In genomic region chr13:43077906-43078305, GRCh38 we compare ENCODE assay signal across 27 cellular contexts. TPM values are rescaled to one million over a fixed set of nuclear protein-coding genes. Genes with fewer than 3 reads are reported as not detected.
DNase-seq lines count a peak whose midpoint lies in the region; ATAC-seq and TF ChIP-seq lines count a peak whose summit lies in the region.
"Had no signal": no experiment of that assay in that cellular context is flagged by ENCODE, and none has a peak within 500 bp of the region (broad histone marks: within the 10 kb centered on the region; RNA-seq: fewer than 3 reads in every experiment).

No MANE protein-coding gene starts in this region.

- CTCF ChIA-PET in HEK293 (lab: Yijun Ruan, JAX), result interaction anchor here (0.7 kb wide), 1 partner anchor 9 kb away, joined by 3 read pairs; no protein-coding TSS in a partner anchor

- no peak for TF ChIP-seq CTCF in HEK293 (tag by site-specific recombination; IDR thresholded peaks at IDR 0.05)
- TF ChIP-seq CTCF in fibroblast of pulmonary artery (IDR thresholded peaks at IDR 0.05; ENCODE audit: low read length, missing control alignments), result no peak
- no peak for TF ChIP-seq CTCF in osteocyte (IDR thresholded peaks at IDR 0.05)
- no peak for TF ChIP-seq CTCF in brain microvascular endothelial cell (IDR thresholded peaks at IDR 0.05; ENCODE audit: low read depth, low read length, missing control alignments)

- H3K27ac Mint-ChIP-seq in osteocyte (ENCODE audit: unreplicated experiment), result peak overlapping the region; percentile 51
- H3K27ac Mint-ChIP-seq: activated naive CD8-positive, alpha-beta T cell had no signal

- H3K27me3 ChIP-seq in right cardiac atrium (ENCODE audit: control insufficient read depth, insufficient read depth), result no peaks in the 10 kb centered on the region
- H3K27me3 ChIP-seq in brain microvascular endothelial cell (replicated peaks), result no peaks in the 10 kb centered on the region
- H3K27me3 ChIP-seq: esophagus muscularis mucosa, gastroesophageal sphincter, neutrophil, testis had no signal

- H3K4me3 Mint-ChIP-seq in osteocyte (ENCODE audit: unreplicated experiment), result no peak overlapping the region
- H3K4me3 Mint-ChIP-seq: activated naive CD8-positive, alpha-beta T cell had no signal

- in situ Hi-C loops in brain microvascular endothelial cell (cut with HindIII; ENCODE audit: low pct_ligation_motif_present, low sequenced_read_pairs), result no loop called here

- intact Hi-C loops in left ventricle myocardium superior (cut with micrococcal nuclease) (no loop called here), right cardiac atrium (cut with DNase I) (no loop called here)

- H3K4me1 Mint-ChIP-seq in osteocyte (ENCODE audit: unreplicated experiment), result peaks cover 23% of the 10 kb centered on the region

- H3K9me3 Mint-ChIP-seq in osteocyte (ENCODE audit: unreplicated experiment), result no peaks in the 10 kb centered on the region

- peaks cover 0 to 3% of the 10 kb centered on the region in 2 experiments; a peak in 1 of 3 replicates for H3K36me3 ChIP-seq in HEK293 (ENCODE audit: control insufficient read depth in 2 of 2, insufficient read depth in 1 of 2, low read length in 2 of 2)
- peaks cover 4% of the 10 kb centered on the region for H3K36me3 ChIP-seq in brain microvascular endothelial cell (replicated peaks)
- H3K36me3 ChIP-seq: neutrophil had no signal

- H3K36me3 Mint-ChIP-seq in osteocyte (ENCODE audit: unreplicated experiment), result peaks cover 15% of the 10 kb centered on the region

- 32% methylated on average over 4 of the region's 4 CpGs for WGBS in right cardiac atrium

- H3K27me3 Mint-ChIP-seq in osteocyte (ENCODE audit: unreplicated experiment), result no peaks in the 10 kb centered on the region
- H3K27me3 Mint-ChIP-seq: activated naive CD8-positive, alpha-beta T cell had no signal

- POLR2A ChIA-PET in HEK293 (lab: Yijun Ruan, JAX), result no interaction called here

- no peaks in the 10 kb centered on the region for H3K9me3 ChIP-seq in right cardiac atrium (ENCODE audit: control insufficient read depth, low read length)
- H3K9me3 ChIP-seq in HEK293 (ENCODE audit: control insufficient read depth, insufficient read depth, low read depth, low read length), result no peaks in the 10 kb centered on the region
- H3K9me3 ChIP-seq: esophagus muscularis mucosa, gastroesophageal sphincter, neutrophil, psoas muscle, testis had no signal

- peaks cover 5% of the 10 kb centered on the region for H3K4me1 ChIP-seq in right cardiac atrium (ENCODE audit: control insufficient read depth, insufficient read depth, low read length)
- no peaks in the 10 kb centered on the region for H3K4me1 ChIP-seq in HEK293 (ENCODE audit: control insufficient read depth, insufficient read depth, low read length)
- H3K4me1 ChIP-seq: psoas muscle had no signal

- ATAC-seq in left ventricle myocardium superior (peak; percentile 54), right cardiac atrium (no peak)
- ATAC-seq: gastroesophageal sphincter, Panc1, psoas muscle had no signal

- H3K27ac ChIP-seq in right cardiac atrium (ENCODE audit: low read length) (no peak overlapping the region), HEK293 (ENCODE audit: extremely low read depth, low read depth, low read length) (no peak overlapping the region), brain microvascular endothelial cell (no peak overlapping the region)
- H3K27ac ChIP-seq: C4-2B, esophagus muscularis mucosa, gastroesophageal sphincter, neutrophil, psoas muscle, testis had no signal

- DNase-seq in left ventricle myocardium superior, result no peak
- no peak for DNase-seq in right cardiac atrium
- DNase-seq in fibroblast of pulmonary artery (ENCODE audit: low read depth), result peak; percentile 24
- no peak for DNase-seq in osteocyte (ENCODE audit: extremely low spot score, unreplicated experiment)
- no peak for DNase-seq in brain microvascular endothelial cell
- no peak for DNase-seq in NCI-H69 (lab: John Stamatoyannopoulos, UW)
- no peak for DNase-seq in NCI-H1930 (lab: John Stamatoyannopoulos, UW)
- DNase-seq: activated CD4-positive, alpha-beta T cell treated with anti-CD3 and anti-CD28 coated beads, Interleukin-2, amount 50 U/mL, for 4 hours; aorta; caudate nucleus; DND-41; GOT3; NCI-H1048; NCI-H1694 treated with DMSO at 0.1 percent for 48 hours; NCI-H526 treated with DMSO at 0.1 percent for 48 hours; psoas muscle; SIG-M5; stimulated activated naive CD4-positive, alpha-beta T cell; T1000; testis had no signal

- H3K4me3 ChIP-seq in right cardiac atrium (ENCODE audit: low read length) (no peak overlapping the region), HEK293 (ENCODE audit: low read depth, low read length) (no peak overlapping the region), fibroblast of pulmonary artery (replicated peaks; ENCODE audit: low read depth, low read length) (no peak overlapping the region), brain microvascular endothelial cell (ENCODE audit: low read depth, low read length) (no peak overlapping the region)
- H3K4me3 ChIP-seq: esophagus muscularis mucosa, gastroesophageal sphincter, psoas muscle, testis had no signal

TF ChIP-seq in HEK293, 187 proteins besides CTCF, POLR2A, EP300 and RAD21:
- no peak for TF ChIP-seq ZBTB8A (tag by site-specific recombination; IDR thresholded peaks at IDR 0.05)
- peak; percentile 76 for TF ChIP-seq WT1 (tag by site-specific recombination; IDR thresholded peaks at IDR 0.05)
TF ChIP-seq in HEK293: peak in this region for 1.

RNA-seq across cellular contexts. Expression of gene DNAJC15, which starts 54.5 kb away (rescaled TPM):
- total RNA-seq in left ventricle myocardium superior (26.6 TPM), right cardiac atrium (10 to 100 TPM; 21.8 to 32.9 (median 30.9) TPM), osteocyte (22.5 and 24.5 TPM in 2 replicates)
- polyA plus RNA-seq in right cardiac atrium, result 44.4 TPM
